9 cellular contexts compared by ENCODE assay signal in the genomic region with DNA sequence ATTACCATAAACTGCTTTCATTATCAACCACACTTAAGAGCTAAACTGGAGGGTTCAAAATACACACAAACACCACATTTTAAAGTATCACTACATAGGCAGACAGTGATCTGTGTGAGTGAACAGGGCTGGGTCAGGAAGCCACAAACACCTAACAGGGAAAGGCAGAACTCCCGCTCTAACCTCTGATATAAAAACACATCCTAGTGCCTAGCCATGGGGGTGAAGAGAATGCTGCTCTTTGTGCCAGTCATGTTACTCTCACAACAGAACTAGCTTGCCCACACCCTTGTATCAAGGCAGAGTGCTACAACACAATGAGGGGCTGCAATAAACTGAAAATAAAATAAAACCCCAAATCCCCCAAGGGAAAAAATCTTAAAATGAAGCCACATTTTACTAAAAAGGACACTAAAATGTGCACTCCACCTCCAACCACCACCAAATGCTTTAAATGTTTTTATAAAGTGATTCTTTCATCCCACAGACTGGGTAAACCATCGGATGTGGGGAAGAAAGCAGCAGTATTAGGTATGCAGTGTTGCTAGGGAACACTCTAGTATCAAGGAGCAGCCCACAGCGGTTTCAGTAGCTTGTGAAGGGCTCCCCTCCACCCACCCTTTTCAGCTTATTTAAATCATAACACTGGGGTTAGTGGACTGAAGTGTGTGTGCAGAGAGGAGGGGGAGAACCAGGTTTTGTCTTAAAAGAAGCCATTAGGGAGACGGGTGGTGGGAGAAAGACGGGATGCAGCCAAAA.
DNase-seq lines count a peak whose midpoint lies in the region; ATAC-seq and TF ChIP-seq lines count a peak whose summit lies in the region.
"Had no signal": no experiment of that assay in that cellular context is flagged by ENCODE, and none has a peak within 500 bp of the region (broad histone marks: within the 10 kb centered on the region; RNA-seq: fewer than 3 reads in every experiment).

No MANE protein-coding gene starts in this region.

- in situ Hi-C loops in SK-MEL-5 (cut with HindIII; ENCODE audit: low pct_unique_long_range_greater_than_20kb, low sequenced_read_pairs): no loop called here
- in situ Hi-C loops in brain microvascular endothelial cell (cut with HindIII; ENCODE audit: low pct_ligation_motif_present, low sequenced_read_pairs): no loop called here

- TF ChIP-seq CTCF in brain microvascular endothelial cell (IDR thresholded peaks at IDR 0.05; ENCODE audit: low read depth, low read length, missing control alignments): no peak

- no peaks in the 10 kb centered on the region for H3K27me3 ChIP-seq in brain microvascular endothelial cell (replicated peaks)

- ATAC-seq in GM21576 (IDR thresholded peaks at IDR 0.05; ENCODE audit: unreplicated experiment) (peak; percentile 75), HG03108 (IDR thresholded peaks at IDR 0.05; ENCODE audit: unreplicated experiment) (no peak), GM21367 (IDR thresholded peaks at IDR 0.05; ENCODE audit: unreplicated experiment) (no peak), GM18873 (IDR thresholded peaks at IDR 0.05; ENCODE audit: low FRiP score, unreplicated experiment) (no peak)

- DNase-seq in SK-MEL-5 (ENCODE audit: low read depth, low spot score) (peak; percentile 6), brain microvascular endothelial cell (peak; percentile 12), NCI-H1105 treated with DMSO at 0.1 percent for 48 hours (lab: John Stamatoyannopoulos, UW) (no peak)
- peak; percentile 8 to 10 (median 9) for DNase-seq in stimulated activated CD4-positive, alpha-beta T cell treated with anti-CD3 and anti-CD28 coated beads, TNF-alpha, amount 100 ng/mL, for 48 hours (ENCODE audit: low read depth in 3 of 3)

- no peak overlapping the region for H3K27ac ChIP-seq in brain microvascular endothelial cell
- H3K27ac ChIP-seq: SK-N-MC had no signal

- H3K4me3 ChIP-seq in brain microvascular endothelial cell (ENCODE audit: low read depth, low read length): no peak overlapping the region
- H3K4me3 ChIP-seq: SK-N-MC had no signal

- H3K36me3 ChIP-seq in brain microvascular endothelial cell (replicated peaks): peaks cover 2% of the 10 kb centered on the region
